21 cellular contexts compared by ENCODE assay signal in the genomic region with DNA sequence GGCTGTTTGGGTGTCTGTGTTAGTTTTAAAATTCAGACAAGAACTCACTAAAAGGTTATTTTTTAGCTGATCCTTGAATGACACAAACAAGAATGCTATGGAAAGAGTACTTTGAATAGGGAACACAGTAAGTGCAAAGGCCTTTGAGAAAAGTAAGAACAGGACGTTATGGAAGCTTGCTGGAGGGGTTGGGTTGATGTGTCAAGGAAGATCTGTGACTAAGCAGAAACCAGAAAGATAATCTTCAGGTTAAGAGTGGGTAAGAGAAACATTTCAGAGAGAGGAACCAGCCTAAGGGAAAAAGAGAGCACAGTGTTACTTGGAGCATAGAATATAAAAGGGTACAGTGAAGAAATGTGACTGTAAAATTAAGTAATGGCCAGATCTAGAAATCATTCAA. TPM values are rescaled to one million over a fixed set of nuclear protein-coding genes. Genes with fewer than 3 reads are reported as not detected.
DNase-seq lines count a peak whose midpoint lies in the region; ATAC-seq, FAIRE-seq and TF ChIP-seq lines count a peak whose summit lies in the region.
"Had no signal": no experiment of that assay in that cellular context is flagged by ENCODE, and none has a peak within 500 bp of the region (broad histone marks: within the 10 kb centered on the region; RNA-seq: fewer than 3 reads in every experiment).

No MANE protein-coding gene starts in this region.

- no peaks in the 10 kb centered on the region for H3K9me1 ChIP-seq in keratinocyte (ENCODE audit: control insufficient read depth, extremely low read depth, insufficient read depth, low read length)

- no peaks in the 10 kb centered on the region for H4K20me1 ChIP-seq in keratinocyte (ENCODE audit: control insufficient read depth, extremely low read depth, insufficient read depth, low read length)

- dilution Hi-C loops in keratinocyte (cut with MboI; ENCODE audit: extremely low pct_ligation_motif_present, low sequenced_read_pairs), result no loop called here

- H3K4me1 ChIP-seq in keratinocyte (ENCODE audit: control insufficient read depth, extremely low read depth, insufficient read depth, low read length) (peaks cover 9% of the 10 kb centered on the region), body of pancreas (no peaks in the 10 kb centered on the region)
- H3K4me1 ChIP-seq: BE2C had no signal

- H3K9me3 ChIP-seq in keratinocyte (ENCODE audit: control insufficient read depth, low read depth, low read length) (peaks cover 5% of the 10 kb centered on the region), body of pancreas (no peaks in the 10 kb centered on the region)
- H3K9me3 ChIP-seq: BE2C had no signal

- WGBS in body of pancreas, 2 donors, result 26 to 38% methylated on average over 1 of the region's 1 CpG

- no peak overlapping the region for H3K9ac ChIP-seq in keratinocyte (ENCODE audit: control insufficient read depth, extremely low read depth, insufficient read depth, low read length)

- no peak for TF ChIP-seq CTCF in bronchial epithelial cell (IDR thresholded peaks at IDR 0.05; ENCODE audit: insufficient read depth, low read length, severe bottlenecking)
- TF ChIP-seq CTCF in keratinocyte (optimal IDR thresholded peaks at IDR 0.05 in 1 of 3, IDR thresholded peaks at IDR 0.05 in 1 of 3, conservative IDR thresholded peaks at IDR 0.05 in 1 of 3; ENCODE audit: extremely low read depth in 1 of 3, insufficient read depth in 2 of 3, low read length in 3 of 3), result no peak
- no peak for TF ChIP-seq CTCF in body of pancreas (IDR thresholded peaks at IDR 0.05)

- no peak overlapping the region for H3K4me2 ChIP-seq in keratinocyte (ENCODE audit: control insufficient read depth, extremely low read depth, insufficient read depth, low read depth, low read length)

- no peak overlapping the region for H3K4me3 ChIP-seq in bronchial epithelial cell (ENCODE audit: low read depth, low read length)
- H3K4me3 ChIP-seq in keratinocyte (ENCODE audit: control insufficient read depth in 2 of 3, extremely low read depth in 1 of 3, insufficient read depth in 2 of 3, low read depth in 1 of 3, low read length in 3 of 3), result no peak overlapping the region
- H3K4me3 ChIP-seq in body of pancreas, result no peak overlapping the region

- intact Hi-C loops in body of pancreas (cut with DNase I), result no loop called here

- FAIRE-seq in bronchial epithelial cell (lab: Jason Lieb, UNC), result no peak
- no peak for FAIRE-seq in keratinocyte (lab: Jason Lieb, UNC)
- FAIRE-seq: A204.1, G401.6, GM12892, GM18507, HepG2 had no signal

- H2AFZ ChIP-seq in keratinocyte (ENCODE audit: control insufficient read depth, low read length), result peak overlapping the region; percentile 43

- H3K27me3 ChIP-seq in bronchial epithelial cell (ENCODE audit: control insufficient read depth, insufficient read depth, low read length) (no peaks in the 10 kb centered on the region), keratinocyte (ENCODE audit: control insufficient read depth, extremely low read depth, insufficient read depth, low read length) (no peaks in the 10 kb centered on the region), body of pancreas (no peaks in the 10 kb centered on the region)
- H3K27me3 ChIP-seq: BE2C had no signal

- no peak for ATAC-seq in body of pancreas
- no peak for ATAC-seq in GM18858 (IDR thresholded peaks at IDR 0.05; ENCODE audit: unreplicated experiment)
- ATAC-seq: HepG2 had no signal

- peak; percentile 4 for DNase-seq in NCI-H226
- DNase-seq in bronchial epithelial cell (ENCODE audit: low read depth), result peak; percentile 41
- DNase-seq in keratinocyte (ENCODE audit: low read depth, low spot score), result no peak
- DNase-seq in germinal center (ENCODE audit: low spot score), result no peak
- no peak for DNase-seq in body of pancreas
- DNase-seq: ACHN; BE2C; C1 segment of cervical spinal cord; CD4-positive, CD25-positive, alpha-beta regulatory T cell; CD8-positive, alpha-beta memory T cell; COR-L47; DMS 273 treated with DMSO at 0.1 percent for 48 hours; GOT3; H9 had no signal

- H3K27ac ChIP-seq in keratinocyte (ENCODE audit: control insufficient read depth, insufficient read depth, low read length) (no peak overlapping the region), body of pancreas (no peak overlapping the region)

- H3K79me2 ChIP-seq in keratinocyte (ENCODE audit: control insufficient read depth, insufficient read depth, low read length), result no peaks in the 10 kb centered on the region

- H3K36me3 ChIP-seq in bronchial epithelial cell (ENCODE audit: control insufficient read depth, insufficient read depth, low read length) (no peaks in the 10 kb centered on the region), keratinocyte (ENCODE audit: control insufficient read depth in 2 of 2, extremely low read depth in 1 of 2, insufficient read depth in 2 of 2, low read length in 2 of 2) (no peaks in the 10 kb centered on the region), body of pancreas (replicated peaks in 1 of 2; ENCODE audit: insufficient read depth in 1 of 2, low read depth in 2 of 2) (no peaks in the 10 kb centered on the region)
- H3K36me3 ChIP-seq: BE2C had no signal

- no peak for TF ChIP-seq POLR2A in body of pancreas (IDR thresholded peaks at IDR 0.05)

RNA-seq across cellular contexts. Expression of a gene that starts 41.2 kb away (rescaled TPM):
- 0.26 TPM in 1 of 2 replicates, not detected in the other for total RNA-seq in bronchial epithelial cell
- polyA plus RNA-seq in keratinocyte, result 0.03 TPM in 1 of 3 replicates, not detected in the others
- 0.19 TPM for polyA plus RNA-seq in keratinocyte (2011; ENCODE audit: low read depth)
- 0.02 TPM in 1 of 2 replicates, not detected in the other for polyA plus RNA-seq in keratinocyte (2011; cell fraction: cytosol; rRNA removed)
- not detected in 2 replicates for polyA plus RNA-seq in keratinocyte (2011; cell fraction: nucleus; rRNA removed)
- not detected in 2 replicates for polyA plus RNA-seq in keratinocyte (2012; ENCODE audit: low replicate concordance)
- not detected in 3 replicates for polyA minus RNA-seq in keratinocyte
- not detected for polyA minus RNA-seq in keratinocyte (2011; cell fraction: cytosol; rRNA and poly(A)+ RNA removed)
- polyA minus RNA-seq in keratinocyte (2011; cell fraction: nucleus; rRNA and poly(A)+ RNA removed), result not detected in 2 replicates
- total RNA-seq in body of pancreas, result 1 to 10 TPM in 1 of 2 donors, under 1 TPM in 1; 0.33 to 2.6 TPM
- total RNA-seq: CD4-positive, CD25-positive, alpha-beta regulatory T cell; CD8-positive, alpha-beta memory T cell; HepG2 had no signal
- polyA plus RNA-seq: CD4-positive, CD25-positive, alpha-beta regulatory T cell; CD8-positive, alpha-beta memory T cell; HepG2; IgD-negative memory B cell had no signal

Comparison
In these comparisons a context has a peak if more than half of its experiments do, and no peak if none do; other contexts are left out.
1. DNase-seq: peak in NCI-H226 (single experiment) and bronchial epithelial cell (single experiment); none in keratinocyte (single experiment), germinal center (single experiment) and body of pancreas (0 of 4).